Comparison of ENCODE assay signal across 18 cellular contexts in genomic region chr6:18433059-18433458, GRCh38. TPM values are rescaled to one million over a fixed set of nuclear protein-coding genes. Genes with fewer than 3 reads are reported as not detected.
DNase-seq lines count a peak whose midpoint lies in the region; ATAC-seq and TF ChIP-seq lines count a peak whose summit lies in the region.
"Had no signal": no experiment of that assay in that cellular context is flagged by ENCODE, and none has a peak within 500 bp of the region (broad histone marks: within the 10 kb centered on the region; RNA-seq: fewer than 3 reads in every experiment).

No MANE protein-coding gene starts in this region.

- no peaks in the 10 kb centered on the region for H3K9me2 ChIP-seq in SK-N-SH

- TF ChIP-seq RAD21 in SK-N-SH (IDR thresholded peaks at IDR 0.05; ENCODE audit: low read length), result no peak

- H3K36me3 ChIP-seq in SK-N-SH (replicated peaks in 1 of 2; ENCODE audit: control insufficient read depth in 1 of 2, insufficient read depth in 2 of 2, low read length in 1 of 2), result no peaks in the 10 kb centered on the region
- peaks cover 30% of the 10 kb centered on the region for H3K36me3 ChIP-seq in neutrophil
- peaks cover 0 to 23% (median under 1%) of the 10 kb centered on the region in 4 donors for H3K36me3 ChIP-seq in upper lobe of left lung
- H3K36me3 ChIP-seq: BE2C had no signal

- no peak overlapping the region for H3K4me2 ChIP-seq in SK-N-SH

- no peaks in the 10 kb centered on the region for H3K79me2 ChIP-seq in SK-N-SH (ENCODE audit: insufficient read depth)

- TF ChIP-seq EP300 in SK-N-SH (IDR thresholded peaks at IDR 0.05; ENCODE audit: borderline replicate concordance in 1 of 2, low read depth in 1 of 2, low read length in 1 of 2) (no peak), upper lobe of left lung (IDR thresholded peaks at IDR 0.05) (no peak)

- TF ChIP-seq POLR2A in upper lobe of left lung (IDR thresholded peaks at IDR 0.05), result no peak

- TF ChIP-seq CTCF in SK-N-SH (IDR thresholded peaks at IDR 0.05), result no peak
- TF ChIP-seq CTCF in neutrophil (IDR thresholded peaks at IDR 0.05), result no peak
- no peak for TF ChIP-seq CTCF in upper lobe of left lung (IDR thresholded peaks at IDR 0.05)

- 78% methylated on average over 2 of the region's 2 CpGs for WGBS in SK-N-SH (ENCODE audit: low lambda C conversion rate)
- WGBS in upper lobe of left lung, 2 donors, result 68 to 76% methylated on average over 2 of the region's 2 CpGs

- H3K27me3 ChIP-seq in SK-N-SH (ENCODE audit: insufficient read depth) (no peaks in the 10 kb centered on the region), neutrophil (no peaks in the 10 kb centered on the region), upper lobe of left lung (no peaks in the 10 kb centered on the region)
- H3K27me3 ChIP-seq: BE2C had no signal

- POLR2A ChIA-PET in SK-N-SH (lab: Yijun Ruan, JAX), result no interaction called here

- H3K27ac ChIP-seq in SK-N-SH (ENCODE audit: low read depth in 2 of 2, low read length in 1 of 2), result no peak overlapping the region
- H3K27ac ChIP-seq in epithelial cell of prostate, result peak overlapping the region; percentile 85
- peak overlapping the region; percentile 40 for H3K27ac ChIP-seq in neutrophil
- peak overlapping the region; percentile 39 to 54 (median 50) for H3K27ac ChIP-seq in upper lobe of left lung
- H3K27ac ChIP-seq: HL-60 had no signal

- CTCF ChIA-PET in SK-N-SH (lab: Yijun Ruan, JAX), result no interaction called here

- H3K9me3 ChIP-seq in SK-N-SH (no peaks in the 10 kb centered on the region), neutrophil (no peaks in the 10 kb centered on the region), upper lobe of left lung (no peaks in the 10 kb centered on the region)
- H3K9me3 ChIP-seq: BE2C had no signal

- no peak for DNase-seq in SK-N-SH
- no peak for DNase-seq in epithelial cell of prostate (ENCODE audit: low read depth, low spot score)
- no peak for DNase-seq in upper lobe of left lung
- DNase-seq in SHP77 (lab: John Stamatoyannopoulos, UW), result no peak
- DNase-seq in stimulated activated naive CD4-positive, alpha-beta T cell treated with Interleukin-2 at 50 U/mL for 16 hours (lab: John Stamatoyannopoulos, UW), result no peak
- no peak for DNase-seq in HuH-7.5 (ENCODE audit: low spot score)
- DNase-seq: 8988T; BE2C; CD4-positive, alpha-beta memory T cell; DMS79; HCEC 1CT; KBM-7; NCI-H1092; NCI-H2081 treated with DMSO at 0.1 percent for 48 hours; NCI-H510A treated with DMSO at 0.1 percent for 48 hours had no signal

- peaks cover 0 to 13% of the 10 kb centered on the region in 2 experiments; a peak in 2 of 4 replicates for H3K4me1 ChIP-seq in SK-N-SH (ENCODE audit: control insufficient read depth in 1 of 2, insufficient read depth in 2 of 2, low read depth in 1 of 2, low read length in 1 of 2)
- H3K4me1 ChIP-seq in neutrophil (ENCODE audit: control insufficient read depth in 1 of 2, insufficient read depth in 1 of 2, low read depth in 1 of 2, low read length in 1 of 2), result peaks cover 33 to 36% of the 10 kb centered on the region in 2 experiments
- peaks cover 27 to 40% (median 30%) of the 10 kb centered on the region in 4 donors for H3K4me1 ChIP-seq in upper lobe of left lung
- H3K4me1 ChIP-seq: BE2C had no signal

- no peak overlapping the region for H3K9ac ChIP-seq in SK-N-SH

- H2AFZ ChIP-seq in SK-N-SH (ENCODE audit: low read depth), result peak overlapping the region; percentile 19; the same call in 1 of the 2 replicates

- no peaks in the 10 kb centered on the region for H3F3A ChIP-seq in SK-N-SH (replicated peaks; ENCODE audit: insufficient read depth)

- no peaks in the 10 kb centered on the region for H4K20me1 ChIP-seq in SK-N-SH (ENCODE audit: insufficient read depth)

- H3K4me3 ChIP-seq in SK-N-SH (ENCODE audit: low read depth in 2 of 2, low read length in 1 of 2) (no peak overlapping the region), neutrophil (ENCODE audit: low read depth in 1 of 2, low read length in 1 of 2) (no peak overlapping the region), upper lobe of left lung (no peak overlapping the region)

- ATAC-seq in SK-N-SH treated with all-trans-retinoic acid at 6 μM for 48 hours (no peak), upper lobe of left lung (ENCODE audit: low FRiP score in 2 of 2) (no peak)

TF ChIP-seq in SK-N-SH, 30 proteins besides CTCF, POLR2A, EP300 and RAD21 (continues in another document):
- TF ChIP-seq USF2 (IDR thresholded peaks at IDR 0.05; ENCODE audit: borderline replicate concordance, low read depth, low read length), result no peak
- no peak for TF ChIP-seq MEF2A (IDR thresholded peaks at IDR 0.05; ENCODE audit: borderline replicate concordance, low read depth)
- no peak for TF ChIP-seq RFX5 (IDR thresholded peaks at IDR 0.05; ENCODE audit: low read length)
- TF ChIP-seq MXI1 (IDR thresholded peaks at IDR 0.05; ENCODE audit: low read depth, low read length), result no peak
- no peak for TF ChIP-seq GATA2 (CRISPR knock-in tag; IDR thresholded peaks at IDR 0.05)
- TF ChIP-seq MAX (IDR thresholded peaks at IDR 0.05; ENCODE audit: low read depth), result no peak
- no peak for TF ChIP-seq NFIC (IDR thresholded peaks at IDR 0.05; ENCODE audit: borderline replicate concordance)
- no peak for TF ChIP-seq ZBTB33 (IDR thresholded peaks at IDR 0.05; ENCODE audit: borderline replicate concordance, low read depth)
- no peak for TF ChIP-seq FOSL2 (IDR thresholded peaks at IDR 0.05; ENCODE audit: borderline replicate concordance, low read depth)

TF ChIP-seq in SK-N-SH treated with all-trans-retinoic acid at 6 μM for 48 hours, 23 proteins besides CTCF, POLR2A, EP300 and RAD21:
- TF ChIP-seq ZFP3 (CRISPR knock-in tag; IDR thresholded peaks at IDR 0.05) (no peak), CSRNP3 (CRISPR knock-in tag; IDR thresholded peaks at IDR 0.05) (no peak), ZNF565 (CRISPR knock-in tag; conservative IDR thresholded peaks at IDR 0.05; ENCODE audit: low read depth) (no peak), CREB5 (CRISPR knock-in tag; IDR thresholded peaks at IDR 0.05; ENCODE audit: low read depth) (no peak), PPARA (CRISPR knock-in tag; IDR thresholded peaks at IDR 0.05; ENCODE audit: borderline replicate concordance) (no peak), ZFP30 (CRISPR knock-in tag; IDR thresholded peaks at IDR 0.05) (no peak), BACH2 (CRISPR knock-in tag; IDR thresholded peaks at IDR 0.05; ENCODE audit: borderline replicate concordance) (no peak), ZC3H10 (CRISPR knock-in tag; IDR thresholded peaks at IDR 0.05) (no peak)
TF ChIP-seq in SK-N-SH treated with all-trans-retinoic acid at 6 μM for 48 hours: peak in this region for 0.

RNA-seq across cellular contexts. Expression of gene RNF144B, which starts 45.9 kb away (rescaled TPM):
- polyA plus RNA-seq in SK-N-SH (2012; rRNA removed), result 1.2 and 1.8 TPM in 2 replicates
- 1.6 and 2.0 TPM in 2 replicates for polyA plus RNA-seq in SK-N-SH (2012; cell fraction: cytosol; rRNA removed)
- 2.0 and 3.7 TPM in 2 replicates for polyA plus RNA-seq in SK-N-SH (2012; cell fraction: nucleus; rRNA removed)
- 100 to 1,000 TPM in 1 of 6 donors, 10 to 100 TPM in 5; 46.1 to 105 (median 55.8) TPM for total RNA-seq in upper lobe of left lung

Comparison
In these comparisons a context has a peak if more than half of its experiments do, and no peak if none do; other contexts are left out.
1. H3K27ac ChIP-seq: peak in epithelial cell of prostate (single experiment), neutrophil (single experiment) and upper lobe of left lung (4 of 4); none in SK-N-SH (0 of 2).